Comparison of ENCODE assay signal across 13 cellular contexts in genomic region chr19:29098091-29098490, GRCh38.
"Had no signal": no experiment of that assay in that cellular context is flagged by ENCODE, and none has a peak within 500 bp of the region (broad histone marks: within the 10 kb centered on the region; RNA-seq: fewer than 3 reads in every experiment).

No MANE protein-coding gene starts in this region.

- H3K36me3 ChIP-seq: upper lobe of left lung had no signal

- ATAC-seq: activated CD4-positive, alpha-beta T cell treated with anti-CD3 and anti-CD28 coated beads for 36 hours; activated CD8-positive, alpha-beta memory T cell treated with anti-CD3 and anti-CD28 coated beads, Interleukin-2, amount 10 ng/mL, durations not matched to agents 7 days and 5 days; activated T-helper 17 cell treated with anti-CD3 and anti-CD28 coated beads, Interleukin-2, amount 50 U/mL, for 72 hours; natural killer cell treated with Interleukin-12 subunit alpha and Interleukin-12 subunit beta and Interleukin-15 and Interleukin-18, amount 100 ng/mL, for 72 hours; stimulated activated naive CD8-positive, alpha-beta T cell treated with anti-CD3 and anti-CD28 coated beads, Interleukin-15, Interleukin-2, amounts not matched to agents 100 U/mL and 50 U/mL, for 24 hours; WTC11 had no signal

- H3K4me3 Mint-ChIP-seq: activated CD4-positive, alpha-beta memory T cell treated with anti-CD3 and anti-CD28 coated beads for 36 hours; activated CD4-positive, alpha-beta T cell treated with anti-CD3 and anti-CD28 coated beads for 36 hours; activated CD8-positive, alpha-beta memory T cell treated with anti-CD3 and anti-CD28 coated beads, Interleukin-2, amount 10 ng/mL, durations not matched to agents 7 days and 5 days; activated naive CD4-positive, alpha-beta T cell treated with anti-CD3 and anti-CD28 coated beads for 36 hours; activated T-helper 17 cell treated with anti-CD3 and anti-CD28 coated beads, Interleukin-2, amount 50 U/mL, for 72 hours; natural killer cell treated with Interleukin-12 subunit alpha and Interleukin-12 subunit beta and Interleukin-15 and Interleukin-18, amount 100 ng/mL, for 72 hours; WTC11 had no signal

- H3K27ac Mint-ChIP-seq: activated CD4-positive, alpha-beta memory T cell treated with anti-CD3 and anti-CD28 coated beads for 36 hours; activated CD4-positive, alpha-beta T cell treated with anti-CD3 and anti-CD28 coated beads for 36 hours; activated CD8-positive, alpha-beta memory T cell treated with anti-CD3 and anti-CD28 coated beads, Interleukin-2, amount 10 ng/mL, durations not matched to agents 7 days and 5 days; activated naive CD4-positive, alpha-beta T cell treated with anti-CD3 and anti-CD28 coated beads for 36 hours; activated T-helper 17 cell treated with anti-CD3 and anti-CD28 coated beads, Interleukin-2, amount 50 U/mL, for 72 hours; natural killer cell treated with Interleukin-12 subunit alpha and Interleukin-12 subunit beta and Interleukin-15 and Interleukin-18, amount 100 ng/mL, for 72 hours; WTC11 had no signal

- H3K4me1 ChIP-seq: parathyroid adenoma had no signal

- H3K4me3 ChIP-seq: upper lobe of left lung had no signal

- H3K27me3 Mint-ChIP-seq: activated CD8-positive, alpha-beta memory T cell treated with anti-CD3 and anti-CD28 coated beads, Interleukin-2, amount 10 ng/mL, durations not matched to agents 7 days and 5 days; activated T-helper 17 cell treated with anti-CD3 and anti-CD28 coated beads, Interleukin-2, amount 50 U/mL, for 72 hours had no signal

- H3K9me3 Mint-ChIP-seq: activated CD4-positive, alpha-beta memory T cell treated with anti-CD3 and anti-CD28 coated beads for 36 hours had no signal

- H3K4me1 Mint-ChIP-seq: activated CD4-positive, alpha-beta T cell treated with anti-CD3 and anti-CD28 coated beads for 36 hours; activated CD8-positive, alpha-beta memory T cell treated with anti-CD3 and anti-CD28 coated beads, Interleukin-2, amount 10 ng/mL, durations not matched to agents 7 days and 5 days; activated T-helper 17 cell treated with anti-CD3 and anti-CD28 coated beads, Interleukin-2, amount 50 U/mL, for 72 hours had no signal

- DNase-seq: activated CD4-positive, alpha-beta memory T cell treated with anti-CD3 and anti-CD28 coated beads for 36 hours; activated CD4-positive, alpha-beta T cell treated with anti-CD3 and anti-CD28 coated beads for 36 hours; activated CD8-positive, alpha-beta memory T cell treated with anti-CD3 and anti-CD28 coated beads, Interleukin-2, amount 10 ng/mL, durations not matched to agents 7 days and 5 days; activated naive CD4-positive, alpha-beta T cell treated with anti-CD3 and anti-CD28 coated beads for 36 hours; cortex of kidney; effector CD4-positive, alpha-beta T cell; stimulated activated CD4-positive, alpha-beta T cell treated with anti-CD3 and anti-CD28 coated beads, Interleukin-2, amount 100 ng/mL, for 24 hours; stimulated activated naive CD8-positive, alpha-beta T cell treated with anti-CD3 and anti-CD28 coated beads, Interleukin-15, Interleukin-2, amounts not matched to agents 100 U/mL and 50 U/mL, for 24 hours had no signal

- H2AFZ ChIP-seq: parathyroid adenoma had no signal

- H3K9ac ChIP-seq: parathyroid adenoma had no signal

- H3K9me3 ChIP-seq: upper lobe of left lung had no signal

- H3K36me3 Mint-ChIP-seq: activated CD4-positive, alpha-beta memory T cell treated with anti-CD3 and anti-CD28 coated beads for 36 hours; activated CD8-positive, alpha-beta memory T cell treated with anti-CD3 and anti-CD28 coated beads, Interleukin-2, amount 10 ng/mL, durations not matched to agents 7 days and 5 days; natural killer cell treated with Interleukin-12 subunit alpha and Interleukin-12 subunit beta and Interleukin-15 and Interleukin-18, amount 100 ng/mL, for 72 hours had no signal

- H3K27me3 ChIP-seq: upper lobe of left lung had no signal

- H3K79me2 ChIP-seq: parathyroid adenoma had no signal

- H3K27ac ChIP-seq: parathyroid adenoma had no signal
